ENCODE assay signal across 16 cellular contexts in the genomic region with DNA sequence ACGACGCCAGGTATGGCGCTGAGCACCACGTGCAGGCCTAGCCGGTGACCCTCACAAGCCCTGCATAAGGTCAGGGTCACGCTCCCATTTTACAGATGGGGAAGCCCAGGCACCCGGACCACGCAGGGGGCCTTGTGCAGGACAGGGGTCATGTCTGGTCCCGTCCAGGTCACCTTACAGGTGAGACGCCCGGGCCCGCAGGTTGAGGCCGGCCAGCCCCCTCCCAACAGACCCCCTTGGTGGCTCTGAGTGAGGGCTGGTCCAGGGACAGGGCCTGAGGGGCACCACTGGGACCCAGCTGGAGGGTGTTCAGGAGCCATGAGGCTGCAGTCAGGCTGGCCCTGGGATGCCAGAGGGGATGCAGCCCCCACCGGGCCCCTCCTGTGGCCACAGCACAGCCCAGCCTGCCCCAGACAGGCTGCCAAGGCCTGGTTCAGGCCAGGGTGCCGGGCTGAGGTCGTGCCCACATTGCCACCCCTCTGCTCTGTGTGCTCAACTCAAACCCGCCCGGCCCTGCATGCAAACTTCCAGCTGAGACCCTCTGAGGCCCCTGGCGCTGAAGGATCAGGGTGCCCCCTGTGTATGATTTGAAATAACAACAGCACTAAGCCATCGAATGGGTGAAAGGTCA.
DNase-seq lines count a peak whose midpoint lies in the region; ATAC-seq and TF ChIP-seq lines count a peak whose summit lies in the region.
"Had no signal": no experiment of that assay in that cellular context is flagged by ENCODE, and none has a peak within 500 bp of the region (broad histone marks: within the 10 kb centered on the region; RNA-seq: fewer than 3 reads in every experiment).

No MANE protein-coding gene starts in this region.

- no peak overlapping the region for H4K8ac ChIP-seq in neuronal stem cell (ENCODE audit: low read depth, low read length)

- no peak for TF ChIP-seq EP300 in upper lobe of left lung (IDR thresholded peaks at IDR 0.05)

- intact Hi-C loops in left ventricle myocardium inferior (cut with micrococcal nuclease) = no loop called here

- peak overlapping the region; percentile 88 for H2AK5ac ChIP-seq in neuronal stem cell (ENCODE audit: low read depth, low read length)

- peaks cover 2% of the 10 kb centered on the region for H3K79me1 ChIP-seq in neuronal stem cell (ENCODE audit: low read depth, low read length)

- H3K23ac ChIP-seq in neuronal stem cell (ENCODE audit: low read depth, low read length, poor library complexity) = no peak overlapping the region

- H3K14ac ChIP-seq in neuronal stem cell (ENCODE audit: low read length) = peak overlapping the region; percentile 1

- H2AFZ ChIP-seq in neuronal stem cell (ENCODE audit: low read length) = no peak overlapping the region

- TF ChIP-seq POLR2A in upper lobe of left lung (IDR thresholded peaks at IDR 0.05) = no peak

- H3K4me1 ChIP-seq in left ventricle myocardium inferior = peaks cover 82% of the 10 kb centered on the region
- peaks cover 2 to 27% of the 10 kb centered on the region in 2 donors for H3K4me1 ChIP-seq in neuronal stem cell (ENCODE audit: control insufficient read depth in 2 of 2, insufficient read depth in 1 of 2, low read depth in 1 of 2, low read length in 2 of 2)
- H3K4me1 ChIP-seq in upper lobe of left lung = peaks cover 25 to 55% (median 37%) of the 10 kb centered on the region in 4 donors

- H3K36me3 ChIP-seq in left ventricle myocardium inferior (no peaks in the 10 kb centered on the region), neuronal stem cell (replicated peaks in 1 of 2; ENCODE audit: control insufficient read depth in 2 of 2, insufficient read depth in 2 of 2, low read length in 2 of 2) (no peaks in the 10 kb centered on the region), upper lobe of left lung (no peaks in the 10 kb centered on the region)
- H3K36me3 ChIP-seq: neutrophil had no signal

- no peak overlapping the region for H2BK5ac ChIP-seq in neuronal stem cell (ENCODE audit: low read length)

- H2BK15ac ChIP-seq in neuronal stem cell (ENCODE audit: low read length) = peak overlapping the region; percentile 21

- H3K9ac ChIP-seq in neuronal stem cell (ENCODE audit: low read depth, low read length, poor library complexity) = no peak overlapping the region

- TF ChIP-seq CTCF in left ventricle myocardium inferior (IDR thresholded peaks at IDR 0.05; ENCODE audit: borderline replicate concordance) = no peak
- no peak for TF ChIP-seq CTCF in upper lobe of left lung (IDR thresholded peaks at IDR 0.05)

- H2BK120ac ChIP-seq in neuronal stem cell (ENCODE audit: low read depth, low read length) = no peak overlapping the region

- peak overlapping the region; percentile 23 for H3K27ac ChIP-seq in cingulate gyrus (ENCODE audit: low read depth, low read length)
- H3K27ac ChIP-seq in left ventricle myocardium inferior (replicated peaks) = peak overlapping the region; percentile 98
- H3K27ac ChIP-seq in neuronal stem cell (replicated peaks; ENCODE audit: low read length) = no peak overlapping the region
- peak overlapping the region; percentile 76 to 91 (median 83) for H3K27ac ChIP-seq in upper lobe of left lung
- H3K27ac ChIP-seq: neutrophil, SK-N-MC had no signal

- H3K4me3 ChIP-seq in left ventricle myocardium inferior = no peak overlapping the region
- no peak overlapping the region for H3K4me3 ChIP-seq in neuronal stem cell (ENCODE audit: low read length in 2 of 2)
- no peak overlapping the region for H3K4me3 ChIP-seq in upper lobe of left lung
- H3K4me3 ChIP-seq: SK-N-MC had no signal

- peak overlapping the region; percentile 28 for H3K18ac ChIP-seq in neuronal stem cell (ENCODE audit: low read length)

- H3K27me3 ChIP-seq in left ventricle myocardium inferior (ENCODE audit: low read depth) = no peaks in the 10 kb centered on the region
- peaks cover 0 to 9% (median 5%) of the 10 kb centered on the region in 3 experiments for H3K27me3 ChIP-seq in neuronal stem cell (ENCODE audit: control insufficient read depth in 3 of 3, insufficient read depth in 3 of 3, low read depth in 1 of 3, low read length in 3 of 3)
- H3K27me3 ChIP-seq in upper lobe of left lung = no peaks in the 10 kb centered on the region

- no CpG with 5 or more reads among the region's 20 CpGs for WGBS in neuronal stem cell (ENCODE audit: extremely low coverage in 2 of 2, insufficient read length in 2 of 2, insufficient replicate concordance in 1 of 2), 2 donors
- 86 to 94% methylated on average over 13 to 14 of the region's 20 CpGs for WGBS in upper lobe of left lung, 2 donors

- ATAC-seq in upper lobe of left lung (ENCODE audit: low FRiP score in 2 of 2) (no peak), HG02973 (IDR thresholded peaks at IDR 0.05; ENCODE audit: unreplicated experiment) (no peak), GM18870 (IDR thresholded peaks at IDR 0.05; ENCODE audit: unreplicated experiment) (no peak)
- ATAC-seq: stimulated activated naive CD8-positive, alpha-beta T cell treated with anti-CD3 and anti-CD28 coated beads, Interleukin-15, amount 100 ng/mL, for 72 hours had no signal

- no peak overlapping the region for H4K91ac ChIP-seq in neuronal stem cell (ENCODE audit: low read depth, low read length, poor library complexity)

- H3K9me3 ChIP-seq in left ventricle myocardium inferior (replicated peaks) (no peaks in the 10 kb centered on the region), neuronal stem cell (replicated peaks in 1 of 2; ENCODE audit: control insufficient read depth in 2 of 2, insufficient read depth in 1 of 2, low read depth in 1 of 2, low read length in 2 of 2) (peaks cover 0 to under 1% of the 10 kb centered on the region in 2 donors), upper lobe of left lung (no peaks in the 10 kb centered on the region)
- H3K9me3 ChIP-seq: neutrophil had no signal

- H2BK12ac ChIP-seq in neuronal stem cell (ENCODE audit: low read length) = no peak overlapping the region

- DNase-seq in left ventricle myocardium inferior = peak; percentile 12
- no peak for DNase-seq in neuronal stem cell (ENCODE audit: low spot score)
- no peak for DNase-seq in upper lobe of left lung
- DNase-seq in iPS-NIHi11 (ENCODE audit: low spot score) = no peak
- DNase-seq: activated CD4-positive, alpha-beta T cell treated with anti-CD3 and anti-CD28 coated beads, Interleukin-2, amount 50 U/mL, for 1 hour; DMS 273 treated with DMSO at 0.1 percent for 48 hours; IMR-90; NCI-H1105 treated with DMSO at 0.1 percent for 48 hours; NCI-H510A; NK-92 treated with Interleukin-12 subunit alpha and Interleukin-12 subunit beta, amount 100 ng/mL, for 24 hours; stimulated activated naive CD8-positive, alpha-beta T cell treated with anti-CD3 and anti-CD28 coated beads, Interleukin-15, amount 100 ng/mL, for 72 hours had no signal

- no peak overlapping the region for H3K4ac ChIP-seq in neuronal stem cell (ENCODE audit: low read length)

- no peak overlapping the region for H3K4me2 ChIP-seq in neuronal stem cell (ENCODE audit: insufficient read depth, low read length, poor library complexity, severe bottlenecking)
